3 cellular contexts compared by ENCODE assay signal in the genomic region with DNA sequence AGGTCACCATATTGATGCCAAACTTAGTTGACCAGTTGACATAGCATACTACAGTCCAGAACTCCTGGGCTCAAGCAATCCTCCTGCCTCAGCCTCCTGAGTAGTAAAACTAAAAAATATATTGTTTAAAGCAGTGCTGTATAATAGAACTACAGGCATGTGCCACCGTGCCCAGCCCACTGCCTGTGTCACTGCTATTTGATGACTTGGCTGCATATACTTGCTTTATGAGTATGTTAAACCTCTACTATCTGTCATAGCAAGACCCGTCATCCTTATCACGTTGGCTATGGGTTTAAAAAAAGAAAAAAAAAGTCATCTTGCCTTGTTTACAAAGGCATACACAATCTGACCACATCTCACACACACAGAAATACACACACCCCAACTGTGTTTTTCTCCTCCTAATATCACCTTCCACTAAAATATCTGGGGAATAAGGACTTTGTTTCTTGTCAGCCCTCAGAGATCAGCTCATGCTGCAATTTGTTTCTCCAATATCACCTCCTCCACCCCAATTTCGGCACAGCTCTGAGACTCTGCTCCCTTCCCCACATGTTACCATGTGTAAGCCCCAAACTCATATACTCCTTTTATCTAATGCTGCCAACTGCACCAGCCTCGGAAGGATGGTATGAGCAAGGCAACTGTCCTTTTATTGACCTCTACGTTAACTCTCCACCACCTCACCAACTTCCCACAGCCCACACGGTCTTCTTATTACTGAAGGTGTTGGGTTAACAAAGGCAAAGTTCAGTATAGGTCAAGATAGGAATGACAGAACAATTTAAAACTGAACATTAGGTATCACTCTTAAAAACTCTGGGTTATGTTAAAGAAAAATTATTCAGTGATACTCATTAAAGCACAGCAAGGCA.
TF ChIP-seq lines count a peak whose summit lies in the region.

No MANE protein-coding gene starts in this region.

TF ChIP-seq in GM23338, 12 proteins besides CTCF, POLR2A, EP300 and RAD21:
- TF ChIP-seq ZNF331 (CRISPR knock-in tag; IDR thresholded peaks at IDR 0.05; ENCODE audit: low read depth): no peak

TF ChIP-seq in H1, 55 proteins besides CTCF, POLR2A, EP300 and RAD21:
- TF ChIP-seq ASH2L (IDR thresholded peaks at IDR 0.05; ENCODE audit: low read length) (no peak), NANOG (IDR thresholded peaks at IDR 0.05; ENCODE audit: insufficient read depth, low read depth, low read length, poor library complexity, severe bottlenecking) (no peak), JUND (IDR thresholded peaks at IDR 0.05; ENCODE audit: low read length) (no peak), GABPA (IDR thresholded peaks at IDR 0.05; ENCODE audit: borderline replicate concordance, insufficient read depth, low read length) (no peak), EGR1 (IDR thresholded peaks at IDR 0.05; ENCODE audit: borderline replicate concordance, low read depth, low read length) (no peak), CBX8 (IDR thresholded peaks at IDR 0.05; ENCODE audit: borderline replicate concordance, low read depth, low read length) (no peak), HDAC6 (IDR thresholded peaks at IDR 0.05; ENCODE audit: low read depth, low read length) (no peak), SIX5 (IDR thresholded peaks at IDR 0.05; ENCODE audit: low read depth, low read length) (no peak), FOSL1 (IDR thresholded peaks at IDR 0.05; ENCODE audit: insufficient read depth, low read depth, low read length) (no peak), POLR2AphosphoS5 (IDR thresholded peaks at IDR 0.05; ENCODE audit: low read depth, low read length) (no peak), SIRT6 (IDR thresholded peaks at IDR 0.05; ENCODE audit: low read length) (no peak), TAF7 (optimal IDR thresholded peaks at IDR 0.05; ENCODE audit: borderline replicate concordance, low read depth, low read length) (no peak), SIN3A (conservative IDR thresholded peaks at IDR 0.05 in 1 of 2, IDR thresholded peaks at IDR 0.05 in 1 of 2; ENCODE audit: low read depth in 1 of 2, low read length in 2 of 2) (no peak)
- TF ChIP-seq, protein P1, sequence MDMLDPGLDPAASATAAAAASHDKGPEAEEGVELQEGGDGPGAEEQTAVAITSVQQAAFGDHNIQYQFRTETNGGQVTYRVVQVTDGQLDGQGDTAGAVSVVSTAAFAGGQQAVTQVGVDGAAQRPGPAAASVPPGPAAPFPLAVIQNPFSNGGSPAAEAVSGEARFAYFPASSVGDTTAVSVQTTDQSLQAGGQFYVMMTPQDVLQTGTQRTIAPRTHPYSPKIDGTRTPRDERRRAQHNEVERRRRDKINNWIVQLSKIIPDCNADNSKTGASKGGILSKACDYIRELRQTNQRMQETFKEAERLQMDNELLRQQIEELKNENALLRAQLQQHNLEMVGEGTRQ (IDR thresholded peaks at IDR 0.05; ENCODE audit: low read length): no peak
- TF ChIP-seq, protein P2, sequence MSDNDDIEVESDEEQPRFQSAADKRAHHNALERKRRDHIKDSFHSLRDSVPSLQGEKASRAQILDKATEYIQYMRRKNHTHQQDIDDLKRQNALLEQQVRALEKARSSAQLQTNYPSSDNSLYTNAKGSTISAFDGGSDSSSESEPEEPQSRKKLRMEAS (IDR thresholded peaks at IDR 0.05): no peak
- TF ChIP-seq, protein P3, sequence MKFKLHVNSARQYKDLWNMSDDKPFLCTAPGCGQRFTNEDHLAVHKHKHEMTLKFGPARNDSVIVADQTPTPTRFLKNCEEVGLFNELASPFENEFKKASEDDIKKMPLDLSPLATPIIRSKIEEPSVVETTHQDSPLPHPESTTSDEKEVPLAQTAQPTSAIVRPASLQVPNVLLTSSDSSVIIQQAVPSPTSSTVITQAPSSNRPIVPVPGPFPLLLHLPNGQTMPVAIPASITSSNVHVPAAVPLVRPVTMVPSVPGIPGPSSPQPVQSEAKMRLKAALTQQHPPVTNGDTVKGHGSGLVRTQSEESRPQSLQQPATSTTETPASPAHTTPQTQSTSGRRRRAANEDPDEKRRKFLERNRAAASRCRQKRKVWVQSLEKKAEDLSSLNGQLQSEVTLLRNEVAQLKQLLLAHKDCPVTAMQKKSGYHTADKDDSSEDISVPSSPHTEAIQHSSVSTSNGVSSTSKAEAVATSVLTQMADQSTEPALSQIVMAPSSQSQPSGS (IDR thresholded peaks at IDR 0.05; ENCODE audit: low read length): no peak

TF ChIP-seq in GM12891, 5 proteins besides CTCF, POLR2A, EP300 and RAD21:
- no peak for TF ChIP-seq TAF1 (IDR thresholded peaks at IDR 0.05; ENCODE audit: low read depth, low read length)
- TF ChIP-seq PAX5 (IDR thresholded peaks at IDR 0.05; ENCODE audit: insufficient read depth, low read length, severe bottlenecking): no peak
- TF ChIP-seq POLR2AphosphoS5 (IDR thresholded peaks at IDR 0.05; ENCODE audit: low read depth, low read length): no peak
- TF ChIP-seq SPI1 (IDR thresholded peaks at IDR 0.05; ENCODE audit: low read depth, low read length): no peak
- TF ChIP-seq POU2F2 (IDR thresholded peaks at IDR 0.05; ENCODE audit: low read depth, low read length): no peak
